In the genomic region with DNA sequence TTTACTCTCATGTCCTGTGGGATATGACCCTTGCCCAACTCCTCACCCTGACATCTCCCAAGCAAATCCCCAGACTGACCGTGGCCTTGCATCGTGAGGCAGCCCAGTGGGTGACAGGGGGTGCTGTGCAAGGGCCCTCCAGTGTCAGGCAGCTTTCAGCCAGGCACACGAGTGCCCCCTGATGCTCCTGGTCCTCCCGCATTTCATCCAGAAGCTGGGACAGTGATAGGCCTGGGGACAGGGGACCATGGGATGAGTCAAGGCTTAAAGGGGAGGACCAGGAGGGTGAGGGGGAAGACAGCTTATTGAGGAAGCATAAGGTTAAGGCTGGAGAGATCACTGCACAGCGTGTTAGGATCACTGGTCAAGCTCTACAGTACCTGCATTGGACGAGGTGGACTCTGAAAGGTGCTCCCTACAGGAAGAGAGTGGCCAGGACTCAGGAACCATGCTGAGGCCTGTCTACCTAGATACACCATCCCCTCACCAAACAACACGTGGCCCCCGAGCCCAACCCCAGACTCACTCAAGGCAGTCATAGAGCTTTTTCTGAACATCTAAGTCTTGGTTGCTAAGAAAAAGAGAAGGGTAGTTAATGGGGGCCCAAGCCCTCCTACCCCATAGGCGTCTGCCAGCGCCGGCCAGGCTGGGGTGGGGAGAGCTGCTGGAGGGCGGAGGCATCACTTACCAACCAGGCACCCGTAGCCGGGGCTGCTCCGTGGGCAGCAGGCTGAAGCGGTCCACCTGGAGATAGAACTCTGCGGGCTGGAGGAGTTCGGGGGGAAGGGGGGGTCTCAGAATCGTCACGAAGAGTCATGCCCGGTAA, we compare ENCODE assay signal across 8 cellular contexts. TPM values are rescaled to one million over a fixed set of nuclear protein-coding genes. Genes with fewer than 3 reads are reported as not detected.
DNase-seq lines count a peak whose midpoint lies in the region; ATAC-seq, FAIRE-seq and TF ChIP-seq lines count a peak whose summit lies in the region.

No MANE protein-coding gene starts in this region.

- no peak for DNase-seq in CD4-positive, alpha-beta T cell
- no peak for DNase-seq in effector memory CD8-positive, alpha-beta T cell
- DNase-seq in neuronal stem cell (ENCODE audit: low spot score) (no peak), middle frontal gyrus (ENCODE audit: extremely low spot score, low spot score) (no peak), H54 (ENCODE audit: insufficient read length, low spot score) (no peak)

- peaks cover 13% of the 10 kb centered on the region for H3K4me1 ChIP-seq in OCI-LY3 (ENCODE audit: low read length)
- H3K4me1 ChIP-seq in neuronal stem cell (ENCODE audit: control insufficient read depth in 2 of 2, insufficient read depth in 1 of 2, low read depth in 1 of 2, low read length in 2 of 2): peaks cover 7 to 10% of the 10 kb centered on the region in 2 donors

- peak overlapping the region; percentile 93 for H3K27ac ChIP-seq in CD4-positive, alpha-beta T cell (ENCODE audit: low read depth, low read length)
- no peak overlapping the region for H3K27ac ChIP-seq in OCI-LY3 (ENCODE audit: low read length)
- H3K27ac ChIP-seq in neuronal stem cell (replicated peaks; ENCODE audit: low read length): no peak overlapping the region

- H4K20me1 ChIP-seq in OCI-LY3 (ENCODE audit: insufficient read depth, low read length): no peaks in the 10 kb centered on the region

- POLR2A ChIA-PET in CD4-positive, alpha-beta T cell (lab: Charles Lee): interaction anchor here (1.1 to 3.9 kb wide), 6 partner anchors 13 to 178 kb away, joined by 3 to 74 read pairs (median 13); partner anchors contain the start of genes ATP6V0D1, CARMIL2, CTCF and GFOD2

- H2BK12ac ChIP-seq in neuronal stem cell (ENCODE audit: low read length): no peak overlapping the region

- H3K27ac Mint-ChIP-seq in CD4-positive, alpha-beta T cell: peak overlapping the region; percentile 94
- H3K27ac Mint-ChIP-seq in effector memory CD8-positive, alpha-beta T cell: peak overlapping the region; percentile 91 to 96

- H3K9me3 ChIP-seq in CD4-positive, alpha-beta T cell (ENCODE audit: control insufficient read depth, low read length): no peaks in the 10 kb centered on the region
- H3K9me3 ChIP-seq in OCI-LY3 (ENCODE audit: insufficient read depth, low read length) (no peaks in the 10 kb centered on the region), neuronal stem cell (replicated peaks in 1 of 2; ENCODE audit: control insufficient read depth in 2 of 2, insufficient read depth in 1 of 2, low read depth in 1 of 2, low read length in 2 of 2) (peaks cover 0 to 2% of the 10 kb centered on the region in 2 donors)

- peak overlapping the region; percentile 99 for H3K4me3 ChIP-seq in OCI-LY3 (ENCODE audit: low read length)
- H3K4me3 ChIP-seq in neuronal stem cell (ENCODE audit: low read length in 2 of 2): peak overlapping the region; percentile 70 to 93

- CTCF ChIA-PET in CD4-positive, alpha-beta T cell (lab: Charles Lee): interaction anchor here (0.7 to 4.0 kb wide), 6 partner anchors 9 to 178 kb away, joined by 3 to 26 read pairs (median 7); partner anchors contain the start of genes ATP6V0D1 and CARMIL2

- no peak for FAIRE-seq in H54 (lab: Jason Lieb, UNC)

- no peak overlapping the region for H3K4ac ChIP-seq in neuronal stem cell (ENCODE audit: low read length)

- no peak for TF ChIP-seq POLR2A in H54 (IDR thresholded peaks at IDR 0.05; ENCODE audit: low read depth, low read length)

- no peak for ATAC-seq in CD4-positive, alpha-beta T cell (ENCODE audit: poor library complexity)
- no peak for ATAC-seq in effector memory CD8-positive, alpha-beta T cell (replicated peaks)
- ATAC-seq in HG02885 (IDR thresholded peaks at IDR 0.05; ENCODE audit: poor library complexity, unreplicated experiment) (no peak), GM21619 (IDR thresholded peaks at IDR 0.05; ENCODE audit: unreplicated experiment) (no peak)

- H2BK15ac ChIP-seq in neuronal stem cell (ENCODE audit: low read length): no peak overlapping the region

- no peaks in the 10 kb centered on the region for H3K27me3 Mint-ChIP-seq in CD4-positive, alpha-beta T cell
- H3K27me3 Mint-ChIP-seq in effector memory CD8-positive, alpha-beta T cell: no peaks in the 10 kb centered on the region

- H4K91ac ChIP-seq in neuronal stem cell (ENCODE audit: low read depth, low read length, poor library complexity): no peak overlapping the region

- H3K79me1 ChIP-seq in neuronal stem cell (ENCODE audit: low read depth, low read length): peaks cover 12% of the 10 kb centered on the region

- intact Hi-C loops in CD4-positive, alpha-beta T cell (cut with DNase I, micrococcal nuclease): no loop called here

- H3K36me3 Mint-ChIP-seq in CD4-positive, alpha-beta T cell (ENCODE audit: low read depth): peaks cover 32% of the 10 kb centered on the region
- H3K36me3 Mint-ChIP-seq in effector memory CD8-positive, alpha-beta T cell (ENCODE audit: insufficient read depth): peaks cover 38% of the 10 kb centered on the region

- H3K9ac ChIP-seq in OCI-LY3 (ENCODE audit: low read length) (peak overlapping the region; percentile 99), neuronal stem cell (ENCODE audit: low read depth, low read length, poor library complexity) (peak overlapping the region; percentile 99)

- peak overlapping the region; percentile 92 for H3K23ac ChIP-seq in neuronal stem cell (ENCODE audit: low read depth, low read length, poor library complexity)

- no peaks in the 10 kb centered on the region for H3K27me3 ChIP-seq in CD4-positive, alpha-beta T cell (ENCODE audit: control insufficient read depth, insufficient read depth, low read length)
- H3K27me3 ChIP-seq in OCI-LY3 (ENCODE audit: low read depth, low read length) (no peaks in the 10 kb centered on the region), neuronal stem cell (ENCODE audit: control insufficient read depth in 3 of 3, insufficient read depth in 3 of 3, low read depth in 1 of 3, low read length in 3 of 3) (peaks cover 0 to 11% (median 10%) of the 10 kb centered on the region in 3 experiments)

- no CpG with 5 or more reads among the region's 21 CpGs for WGBS in neuronal stem cell (ENCODE audit: extremely low coverage in 2 of 2, insufficient read length in 2 of 2, insufficient replicate concordance in 1 of 2), 2 donors

- H3K36me3 ChIP-seq in OCI-LY3 (replicated peaks; ENCODE audit: low read depth, low read length) (peaks cover 21% of the 10 kb centered on the region), neuronal stem cell (replicated peaks in 1 of 2; ENCODE audit: control insufficient read depth in 2 of 2, insufficient read depth in 2 of 2, low read length in 2 of 2) (peaks cover 11 to 49% of the 10 kb centered on the region in 2 donors)

- peak overlapping the region; percentile 95 for H3K4me3 Mint-ChIP-seq in CD4-positive, alpha-beta T cell
- peak overlapping the region; percentile 88 to 92 for H3K4me3 Mint-ChIP-seq in effector memory CD8-positive, alpha-beta T cell

- peak overlapping the region; percentile 91 for H2BK5ac ChIP-seq in neuronal stem cell (ENCODE audit: low read length)

- peak overlapping the region; percentile 93 for H3K4me2 ChIP-seq in OCI-LY3 (ENCODE audit: low read length)
- peak overlapping the region; percentile 85 for H3K4me2 ChIP-seq in neuronal stem cell (ENCODE audit: insufficient read depth, low read length, poor library complexity, severe bottlenecking)

- H2AFZ ChIP-seq in OCI-LY3 (ENCODE audit: low read depth, low read length): no peak overlapping the region
- H2AFZ ChIP-seq in neuronal stem cell (ENCODE audit: low read length): peak overlapping the region; percentile 88

- H4K8ac ChIP-seq in neuronal stem cell (ENCODE audit: low read depth, low read length): no peak overlapping the region

- H2AK5ac ChIP-seq in neuronal stem cell (ENCODE audit: low read depth, low read length): peak overlapping the region; percentile 58

- no peak overlapping the region for H3K14ac ChIP-seq in neuronal stem cell (ENCODE audit: low read length)

- no peak for TF ChIP-seq CTCF in CD4-positive, alpha-beta T cell (IDR thresholded peaks at IDR 0.05)
- no peak for TF ChIP-seq CTCF in OCI-LY3 (IDR thresholded peaks at IDR 0.05; ENCODE audit: low read depth, low read length)

- peaks cover 24% of the 10 kb centered on the region for H3K4me1 Mint-ChIP-seq in CD4-positive, alpha-beta T cell (ENCODE audit: low read depth)
- H3K4me1 Mint-ChIP-seq in effector memory CD8-positive, alpha-beta T cell (ENCODE audit: low read depth in 2 of 2): peaks cover 17 to 22% of the 10 kb centered on the region in 2 donors

- no peak overlapping the region for H2BK120ac ChIP-seq in neuronal stem cell (ENCODE audit: low read depth, low read length)

- peak overlapping the region; percentile 27 for H3K18ac ChIP-seq in neuronal stem cell (ENCODE audit: low read length)

- peaks cover 19% of the 10 kb centered on the region for H3K79me2 ChIP-seq in OCI-LY3 (ENCODE audit: low read length)

- H3K9me3 Mint-ChIP-seq in CD4-positive, alpha-beta T cell: no peaks in the 10 kb centered on the region
- H3K9me3 Mint-ChIP-seq in effector memory CD8-positive, alpha-beta T cell: no peaks in the 10 kb centered on the region

RNA-seq across cellular contexts. Expression of gene ACD, which starts 1.0 kb away (rescaled TPM):
- total RNA-seq in CD4-positive, alpha-beta T cell: 10 to 100 TPM; 21.6 to 26.0 TPM
- polyA plus RNA-seq in neuronal stem cell (2013, experiment 1 of 2): 33.1 TPM
- polyA plus RNA-seq in neuronal stem cell (2013, experiment 2 of 2): 32.0 TPM

RNA-seq across cellular contexts. Expression of gene PARD6A, which starts 1.7 kb away (rescaled TPM):
- total RNA-seq in CD4-positive, alpha-beta T cell: 1 to 10 TPM; 4.5 to 4.7 TPM
- 8.5 TPM for polyA plus RNA-seq in neuronal stem cell (2013, experiment 1 of 2)
- 8.0 TPM for polyA plus RNA-seq in neuronal stem cell (2013, experiment 2 of 2)

RNA-seq across cellular contexts. Expression of gene ENKD1, which starts 7.5 kb away (rescaled TPM):
- total RNA-seq in CD4-positive, alpha-beta T cell: 1 to 10 TPM; 2.0 to 3.5 TPM
- polyA plus RNA-seq in neuronal stem cell (2013, experiment 1 of 2): 15.2 TPM
- polyA plus RNA-seq in neuronal stem cell (2013, experiment 2 of 2): 15.0 TPM

RNA-seq across cellular contexts. Expression of gene C16orf86, which starts 7.6 kb away (rescaled TPM):
- total RNA-seq in CD4-positive, alpha-beta T cell: 1 to 10 TPM; 2.0 to 2.4 TPM
- 2.5 TPM for polyA plus RNA-seq in neuronal stem cell (2013, experiment 1 of 2)
- 2.8 TPM for polyA plus RNA-seq in neuronal stem cell (2013, experiment 2 of 2)

RNA-seq across cellular contexts. Expression of gene CARMIL2, which starts 14.1 kb away (rescaled TPM):
- total RNA-seq in CD4-positive, alpha-beta T cell: 100 to 1,000 TPM; 147 to 148 TPM
- 6.1 TPM for polyA plus RNA-seq in neuronal stem cell (2013, experiment 1 of 2)
- polyA plus RNA-seq in neuronal stem cell (2013, experiment 2 of 2): 6.2 TPM
